In the genomic region with DNA sequence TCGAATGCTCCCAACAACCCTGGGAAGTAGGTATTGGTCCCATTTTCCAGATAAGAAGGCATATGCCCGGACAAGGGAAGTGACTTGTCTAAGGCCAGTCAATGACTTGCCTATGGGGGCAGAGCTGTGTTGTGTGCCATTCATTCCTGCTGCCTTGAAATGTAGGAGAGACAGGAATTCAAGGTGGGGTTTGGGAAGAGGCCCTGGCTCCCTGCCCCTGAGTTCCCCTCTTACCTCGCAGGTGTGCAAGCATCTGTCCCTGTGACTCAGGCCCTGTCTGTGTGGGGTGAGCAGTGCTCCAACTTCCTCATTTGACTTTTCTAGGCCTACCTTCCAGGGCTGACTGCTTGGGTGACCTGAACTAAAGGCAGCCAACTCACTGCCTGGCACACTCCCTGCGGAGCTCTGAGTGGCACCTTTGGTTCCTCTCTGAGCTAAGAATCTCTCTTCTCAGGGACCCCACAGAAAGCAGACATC, we compare ENCODE assay signal across 12 cellular contexts. TPM values are rescaled to one million over a fixed set of nuclear protein-coding genes. Genes with fewer than 3 reads are reported as not detected.
DNase-seq lines count a peak whose midpoint lies in the region; FAIRE-seq and TF ChIP-seq lines count a peak whose summit lies in the region.
"Had no signal": no experiment of that assay in that cellular context is flagged by ENCODE, and none has a peak within 500 bp of the region (broad histone marks: within the 10 kb centered on the region; RNA-seq: fewer than 3 reads in every experiment).

No MANE protein-coding gene starts in this region.

- no peak for FAIRE-seq in small intestine (lab: Jason Lieb, UNC)

- H3K4me1 ChIP-seq in small intestine (ENCODE audit: control insufficient read depth in 2 of 2, insufficient read depth in 1 of 2, low read depth in 1 of 2, low read length in 1 of 2), result peaks cover 0 to 6% of the 10 kb centered on the region in 2 donors

- H3K4me3 ChIP-seq in small intestine (ENCODE audit: low read depth in 1 of 2, low read length in 2 of 2), result no peak overlapping the region

- no peaks in the 10 kb centered on the region for H3K36me3 ChIP-seq in small intestine (ENCODE audit: control insufficient read depth in 2 of 2, insufficient read depth in 2 of 2, low read length in 2 of 2)

- POLR2A ChIA-PET in RWPE1 (lab: Yijun Ruan, JAX; ENCODE audit: low non-redundant PET), result no interaction called here

- CTCF ChIA-PET in RWPE1 (lab: Yijun Ruan, JAX), result no interaction called here

- no peaks in the 10 kb centered on the region for H3K9me3 ChIP-seq in small intestine (ENCODE audit: control insufficient read depth, low read depth)

- 20 to 58% (median 40%) methylated on average over 4 of the region's 4 CpGs for WGBS in small intestine, 3 donors

- no peak for TF ChIP-seq CTCF in RWPE1 (conservative IDR thresholded peaks at IDR 0.05; ENCODE audit: low read depth)

- no peaks in the 10 kb centered on the region for H3K27me3 ChIP-seq in small intestine (ENCODE audit: control insufficient read depth in 2 of 2, insufficient read depth in 2 of 2, low read length in 2 of 2)

- peak; percentile 94 for DNase-seq in HT-29 (ENCODE audit: low spot score)
- no peak for DNase-seq in RWPE1 (ENCODE audit: low spot score)
- peak; percentile 48 for DNase-seq in islet precursor cell
- peak; percentile 72 for DNase-seq in small intestine
- DNase-seq in RKO (ENCODE audit: low spot score), result no peak
- DNase-seq in stimulated activated CD4-positive, alpha-beta T cell treated with anti-CD3 and anti-CD28 coated beads, Interleukin-1b, Interleukin-23, amount 100 ng/mL, for 48 hours, result no peak
- no peak for DNase-seq in COR-L47 (lab: John Stamatoyannopoulos, UW)
- DNase-seq: activated CD4-positive, alpha-beta T cell treated with anti-CD3 and anti-CD28 coated beads for 4 hours; activated effector memory CD4-positive, alpha-beta T cell treated with Interleukin-2 at 50 U/mL for 16 hours; mesendoderm; NCI-H2171 treated with DMSO at 0.1 percent for 48 hours; T-helper 1 cell had no signal

- H3K27ac ChIP-seq in RWPE1 (peak overlapping the region; percentile 92), small intestine (ENCODE audit: low read depth in 1 of 2, low read length in 1 of 2) (peak overlapping the region; percentile 84 to 95)

RNA-seq across cellular contexts. Expression of a gene that starts 5.1 kb away (rescaled TPM):
- 285 and 300 TPM in 2 replicates for total RNA-seq in HT-29 (2014; rRNA removed; shearing (Covaris generic))
- polyA plus RNA-seq in small intestine, result 10 to 100 TPM; 21.9 to 47.0 (median 26.4) TPM

Comparison
In these comparisons a context has a peak if more than half of its experiments do, and no peak if none do; other contexts are left out.
1. DNase-seq: peak in HT-29 (single experiment), islet precursor cell (single experiment) and small intestine (single experiment); none in RWPE1 (single experiment), RKO (single experiment), stimulated activated CD4-positive, alpha-beta T cell treated with anti-CD3 and anti-CD28 coated beads, Interleukin-1b, Interleukin-23, amount 100 ng/mL, for 48 hours (single experiment) and COR-L47 (single experiment).